In genomic region chr9:27715651-27716050, GRCh38 we compare ENCODE assay signal across 15 cellular contexts.
DNase-seq lines count a peak whose midpoint lies in the region; ATAC-seq and TF ChIP-seq lines count a peak whose summit lies in the region.
"Had no signal": no experiment of that assay in that cellular context is flagged by ENCODE, and none has a peak within 500 bp of the region (broad histone marks: within the 10 kb centered on the region; RNA-seq: fewer than 3 reads in every experiment).

No MANE protein-coding gene starts in this region.

- H2AFZ ChIP-seq in neuronal stem cell (ENCODE audit: low read length) = no peak overlapping the region
- H2AFZ ChIP-seq: GM23338 had no signal

- no peak overlapping the region for H3K23ac ChIP-seq in neuronal stem cell (ENCODE audit: low read depth, low read length, poor library complexity)

- H2AK5ac ChIP-seq in neuronal stem cell (ENCODE audit: low read depth, low read length) = peak overlapping the region; percentile 13

- WGBS in neuronal stem cell (ENCODE audit: extremely low coverage in 2 of 2, insufficient read length in 2 of 2, insufficient replicate concordance in 1 of 2), 2 donors = no CpG with 5 or more reads among the region's 2 CpGs

- no peaks in the 10 kb centered on the region for H3K4me1 Mint-ChIP-seq in CD4-positive, alpha-beta T cell (ENCODE audit: low read depth)
- H3K4me1 Mint-ChIP-seq: B cell; CD4-positive, CD25-positive, alpha-beta regulatory T cell; GM23338 had no signal

- no peak overlapping the region for H3K27ac Mint-ChIP-seq in CD4-positive, alpha-beta T cell
- H3K27ac Mint-ChIP-seq: B cell; CD4-positive, CD25-positive, alpha-beta regulatory T cell; GM23338; HFFc6 had no signal

- CTCF ChIA-PET in CD4-positive, alpha-beta T cell (lab: Charles Lee) = interaction anchor here (1.2 kb wide), 1 partner anchor 9 kb away, joined by 3 read pairs; no protein-coding TSS in a partner anchor

- H3K18ac ChIP-seq in neuronal stem cell (ENCODE audit: low read length) = no peak overlapping the region

- H3K36me3 ChIP-seq in neuronal stem cell (replicated peaks in 1 of 2; ENCODE audit: control insufficient read depth in 2 of 2, insufficient read depth in 2 of 2, low read length in 2 of 2) (no peaks in the 10 kb centered on the region), upper lobe of right lung (no peaks in the 10 kb centered on the region)

- no peak overlapping the region for H2BK5ac ChIP-seq in neuronal stem cell (ENCODE audit: low read length)

- no peak overlapping the region for H2BK15ac ChIP-seq in neuronal stem cell (ENCODE audit: low read length)

- H3K4me3 Mint-ChIP-seq in CD4-positive, alpha-beta T cell = no peak overlapping the region
- H3K4me3 Mint-ChIP-seq: B cell; CD4-positive, CD25-positive, alpha-beta regulatory T cell; GM23338; HFFc6 had no signal

- H3K9me3 ChIP-seq in neuronal stem cell (replicated peaks in 1 of 2; ENCODE audit: control insufficient read depth in 2 of 2, insufficient read depth in 1 of 2, low read depth in 1 of 2, low read length in 2 of 2) (no peaks in the 10 kb centered on the region), upper lobe of right lung (no peaks in the 10 kb centered on the region)
- H3K9me3 ChIP-seq in CD4-positive, alpha-beta T cell (ENCODE audit: control insufficient read depth, low read length) = no peaks in the 10 kb centered on the region
- H3K9me3 ChIP-seq: Caco-2 had no signal

- no peaks in the 10 kb centered on the region for H3K36me3 Mint-ChIP-seq in CD4-positive, alpha-beta T cell (ENCODE audit: low read depth)
- H3K36me3 Mint-ChIP-seq: CD4-positive, CD25-positive, alpha-beta regulatory T cell had no signal

- intact Hi-C loops in upper lobe of right lung (cut with DNase I) = no loop called here
- intact Hi-C loops in CD4-positive, alpha-beta T cell (cut with DNase I, micrococcal nuclease) = no loop called here

- no peaks in the 10 kb centered on the region for H3K9me3 Mint-ChIP-seq in CD4-positive, alpha-beta T cell
- H3K9me3 Mint-ChIP-seq: GM23338 had no signal

- peak; percentile 8 for ATAC-seq in foreskin keratinocyte
- peak; percentile 34 for ATAC-seq in upper lobe of right lung
- no peak for ATAC-seq in HG03139 (IDR thresholded peaks at IDR 0.05; ENCODE audit: unreplicated experiment)
- no peak for ATAC-seq in GM18520 (IDR thresholded peaks at IDR 0.05; ENCODE audit: unreplicated experiment)
- no peak for ATAC-seq in HG03175 (IDR thresholded peaks at IDR 0.05; ENCODE audit: unreplicated experiment)
- no peak for ATAC-seq in CD4-positive, alpha-beta T cell (ENCODE audit: poor library complexity)
- ATAC-seq: GM23338 had no signal

- H4K8ac ChIP-seq in neuronal stem cell (ENCODE audit: low read depth, low read length) = no peak overlapping the region

- no peak overlapping the region for H3K4me2 ChIP-seq in neuronal stem cell (ENCODE audit: insufficient read depth, low read length, poor library complexity, severe bottlenecking)
- H3K4me2 ChIP-seq: GM23338 had no signal

- H3K14ac ChIP-seq in neuronal stem cell (ENCODE audit: low read length) = no peak overlapping the region

- H3K79me1 ChIP-seq in neuronal stem cell (ENCODE audit: low read depth, low read length) = no peaks in the 10 kb centered on the region

- H3K4me3 ChIP-seq in neuronal stem cell (ENCODE audit: low read length in 2 of 2) (no peak overlapping the region), upper lobe of right lung (no peak overlapping the region)
- H3K4me3 ChIP-seq: GM23338 had no signal

- no peak overlapping the region for H2BK12ac ChIP-seq in neuronal stem cell (ENCODE audit: low read length)

- POLR2A ChIA-PET in CD4-positive, alpha-beta T cell (lab: Charles Lee) = no interaction called here

- DNase-seq in UCSD-AML1 (lab: John Stamatoyannopoulos, UW; ENCODE audit: unreplicated experiment) = peak; percentile 7
- DNase-seq in foreskin keratinocyte = no peak
- no peak for DNase-seq in neuronal stem cell (ENCODE audit: low spot score)
- DNase-seq in upper lobe of right lung = no peak
- no peak for DNase-seq in CD4-positive, alpha-beta T cell
- DNase-seq: Caco-2; CD4-positive, CD25-positive, alpha-beta regulatory T cell; GDM1; HCEC 1CT; HFFc6 had no signal

- H3K4me1 ChIP-seq in foreskin keratinocyte (no peaks in the 10 kb centered on the region), neuronal stem cell (ENCODE audit: control insufficient read depth in 2 of 2, insufficient read depth in 1 of 2, low read depth in 1 of 2, low read length in 2 of 2) (peaks cover 5 to 6% of the 10 kb centered on the region in 2 donors), upper lobe of right lung (no peaks in the 10 kb centered on the region)
- H3K4me1 ChIP-seq: Caco-2 had no signal

- H3K27me3 ChIP-seq in foreskin keratinocyte (peaks cover 5% of the 10 kb centered on the region), neuronal stem cell (ENCODE audit: control insufficient read depth in 3 of 3, insufficient read depth in 3 of 3, low read depth in 1 of 3, low read length in 3 of 3) (no peaks in the 10 kb centered on the region), upper lobe of right lung (no peaks in the 10 kb centered on the region)
- no peaks in the 10 kb centered on the region for H3K27me3 ChIP-seq in CD4-positive, alpha-beta T cell (ENCODE audit: control insufficient read depth, insufficient read depth, low read length)

- TF ChIP-seq CTCF in foreskin keratinocyte (conservative IDR thresholded peaks at IDR 0.05) (no peak), upper lobe of right lung (IDR thresholded peaks at IDR 0.05) (no peak)
- TF ChIP-seq CTCF in CD4-positive, alpha-beta T cell (IDR thresholded peaks at IDR 0.05) = no peak

- H3K4ac ChIP-seq in neuronal stem cell (ENCODE audit: low read length) = no peak overlapping the region

- no peaks in the 10 kb centered on the region for H3K27me3 Mint-ChIP-seq in CD4-positive, alpha-beta T cell
- H3K27me3 Mint-ChIP-seq: CD4-positive, CD25-positive, alpha-beta regulatory T cell had no signal

- H3K27ac ChIP-seq in foreskin keratinocyte (no peak overlapping the region), neuronal stem cell (replicated peaks; ENCODE audit: low read length) (no peak overlapping the region), upper lobe of right lung (no peak overlapping the region)
- H3K27ac ChIP-seq in CD4-positive, alpha-beta T cell (ENCODE audit: low read depth, low read length) = no peak overlapping the region

- no peak overlapping the region for H2BK120ac ChIP-seq in neuronal stem cell (ENCODE audit: low read depth, low read length)

- no peak overlapping the region for H4K91ac ChIP-seq in neuronal stem cell (ENCODE audit: low read depth, low read length, poor library complexity)

- H3K9ac ChIP-seq in neuronal stem cell (ENCODE audit: low read depth, low read length, poor library complexity) = no peak overlapping the region

Comparison
In these comparisons a context has a peak if more than half of its experiments do, and no peak if none do; other contexts are left out.
1. ATAC-seq: peak in foreskin keratinocyte (single experiment) and upper lobe of right lung (single experiment); none in HG03139 (single experiment), GM18520 (single experiment), HG03175 (single experiment) and CD4-positive, alpha-beta T cell (single experiment).